14 cellular contexts compared by ENCODE assay signal in genomic region chr17:43016216-43016615, GRCh38. TPM values are rescaled to one million over a fixed set of nuclear protein-coding genes. Genes with fewer than 3 reads are reported as not detected.
DNase-seq lines count a peak whose midpoint lies in the region; ATAC-seq and TF ChIP-seq lines count a peak whose summit lies in the region.
"Had no signal": no experiment of that assay in that cellular context is flagged by ENCODE, and none has a peak within 500 bp of the region (broad histone marks: within the 10 kb centered on the region; RNA-seq: fewer than 3 reads in every experiment).

No MANE protein-coding gene starts in this region.

- TF ChIP-seq POLR2A in GM19193 (IDR thresholded peaks at IDR 0.05; ENCODE audit: extremely low read depth, insufficient read depth, insufficient read length), result peak; percentile 34

- H3K36me3 ChIP-seq in lung (ENCODE audit: control insufficient read depth in 2 of 2, insufficient read depth in 2 of 2, low read length in 2 of 2) (peaks cover 0 to 42% of the 10 kb centered on the region in 2 donors), stomach smooth muscle (ENCODE audit: control insufficient read depth in 2 of 2, insufficient read depth in 2 of 2, low read length in 2 of 2) (peaks cover 32 to 37% of the 10 kb centered on the region in 2 donors)

- H3K4me1 Mint-ChIP-seq in T-helper 17 cell, result peaks cover 30% of the 10 kb centered on the region

- H3K4me1 ChIP-seq in lung (ENCODE audit: control insufficient read depth in 2 of 2, insufficient read depth in 2 of 2, low read length in 2 of 2) (peaks cover 0 to 37% of the 10 kb centered on the region in 2 donors), stomach smooth muscle (ENCODE audit: control insufficient read depth, insufficient read depth, low read length) (peaks cover 50% of the 10 kb centered on the region)

- H3K9ac ChIP-seq in stomach smooth muscle (ENCODE audit: low read length in 2 of 2), result no peak overlapping the region

- H3K27ac Mint-ChIP-seq in T-helper 17 cell, result peak overlapping the region; percentile 29
- H3K27ac Mint-ChIP-seq: activated CD8-positive, alpha-beta memory T cell treated with anti-CD3 and anti-CD28 coated beads, Interleukin-2, amount 10 ng/mL, durations not matched to agents 7 days and 5 days; B cell had no signal

- ATAC-seq in T-helper 17 cell, result no peak
- ATAC-seq in lung (ENCODE audit: insufficient read depth, low FRiP score), result no peak
- no peak for ATAC-seq in HG02840 (IDR thresholded peaks at IDR 0.05; ENCODE audit: low FRiP score, unreplicated experiment)
- ATAC-seq: activated CD8-positive, alpha-beta memory T cell treated with anti-CD3 and anti-CD28 coated beads, Interleukin-2, amount 10 ng/mL, durations not matched to agents 7 days and 5 days; T-cell had no signal

- WGBS in lung, 2 donors, result 87 to 91% methylated on average over 7 of the region's 7 CpGs

- peaks cover 2% of the 10 kb centered on the region for H3K36me3 Mint-ChIP-seq in T-helper 17 cell (ENCODE audit: low read depth)

- H3K27ac ChIP-seq in lung (ENCODE audit: low read depth in 1 of 2, low read length in 1 of 2) (peak overlapping the region; percentile 17 to 58), stomach smooth muscle (ENCODE audit: low read length) (peak overlapping the region; percentile 24)

- peak overlapping the region; percentile 21 for H3K4me3 Mint-ChIP-seq in T-helper 17 cell
- H3K4me3 Mint-ChIP-seq: activated CD8-positive, alpha-beta memory T cell treated with anti-CD3 and anti-CD28 coated beads, Interleukin-2, amount 10 ng/mL, durations not matched to agents 7 days and 5 days; B cell; T-cell had no signal

- H3K4me3 ChIP-seq in lung (no peak overlapping the region), stomach smooth muscle (ENCODE audit: low read length in 2 of 2) (peak overlapping the region in 1 of 2 donors; percentile 15), foreskin fibroblast (ENCODE audit: low read depth in 1 of 2, low read length in 2 of 2) (no peak overlapping the region)

- DNase-seq in T-helper 17 cell, result no peak
- DNase-seq in lung (ENCODE audit: low spot score), result no peak
- no peak for DNase-seq in hepatic stellate cell (ENCODE audit: low spot score)
- no peak for DNase-seq in foreskin fibroblast
- DNase-seq: activated CD8-positive, alpha-beta memory T cell treated with anti-CD3 and anti-CD28 coated beads, Interleukin-2, amount 10 ng/mL, durations not matched to agents 7 days and 5 days; activated naive CD4-positive, alpha-beta T cell; central memory CD4-positive, alpha-beta T cell; HCEC 1CT; NCI-H748 treated with DMSO at 0.1 percent for 48 hours; T-cell had no signal

- H3K27me3 Mint-ChIP-seq in T-helper 17 cell, result no peaks in the 10 kb centered on the region
- H3K27me3 Mint-ChIP-seq: activated CD8-positive, alpha-beta memory T cell treated with anti-CD3 and anti-CD28 coated beads, Interleukin-2, amount 10 ng/mL, durations not matched to agents 7 days and 5 days; B cell; T-cell had no signal

- TF ChIP-seq CTCF in lung (IDR thresholded peaks at IDR 0.05; ENCODE audit: control extremely low read depth, extremely low read depth) (no peak), foreskin fibroblast (IDR thresholded peaks at IDR 0.05; ENCODE audit: low read depth, low read length) (no peak)

- no peaks in the 10 kb centered on the region for H3K27me3 ChIP-seq in lung (ENCODE audit: control insufficient read depth, insufficient read depth)
- no peaks in the 10 kb centered on the region for H3K27me3 ChIP-seq in stomach smooth muscle (ENCODE audit: control insufficient read depth in 1 of 2, insufficient read depth in 2 of 2, low read length in 2 of 2)

- H3K9me3 ChIP-seq in T-helper 17 cell (ENCODE audit: control insufficient read depth, low read length, poor library complexity, severe bottlenecking) (no peaks in the 10 kb centered on the region), lung (ENCODE audit: control insufficient read depth in 2 of 2, insufficient read depth in 1 of 2, low read length in 1 of 2) (no peaks in the 10 kb centered on the region), stomach smooth muscle (ENCODE audit: control insufficient read depth in 2 of 2, low read length in 2 of 2) (no peaks in the 10 kb centered on the region)

RNA-seq across cellular contexts. Expression of gene VAT1, which starts 6.0 kb away (rescaled TPM):
- 10 to 100 TPM; 26.0 to 29.3 TPM for total RNA-seq in T-helper 17 cell
- 100 to 1,000 TPM in 1 of 2 donors, 10 to 100 TPM in 1; 62.3 to 255 TPM for total RNA-seq in lung
- 100 to 1,000 TPM in 1 of 2 donors, 10 to 100 TPM in 1; 80.2 to 162 TPM for polyA plus RNA-seq in lung

RNA-seq across cellular contexts. Expression of gene RND2, which starts 8.8 kb away (rescaled TPM):
- total RNA-seq in T-helper 17 cell (1 to 10 TPM in 1 of 2 donors, under 1 TPM in 1; 0.12 to 1.1 TPM), lung (1 to 10 TPM in 1 of 2 donors, under 1 TPM in 1; 0.34 to 1.3 TPM)
- under 1 TPM; 0.25 to 0.51 TPM for polyA plus RNA-seq in lung
- total RNA-seq: activated CD8-positive, alpha-beta memory T cell treated with anti-CD3 and anti-CD28 coated beads, Interleukin-2, amount 10 ng/mL, durations not matched to agents 7 days and 5 days had no signal

RNA-seq across cellular contexts. Expression of gene IFI35, which starts 9.6 kb away (rescaled TPM):
- total RNA-seq in T-helper 17 cell, result 10 to 100 TPM; 23.1 to 23.8 TPM
- 10 to 100 TPM; 18.8 to 40.6 TPM for total RNA-seq in lung
- 10 to 100 TPM; 36.7 to 60.3 TPM for polyA plus RNA-seq in lung

RNA-seq across cellular contexts. Expression of gene RPL27, which starts 18.0 kb away (rescaled TPM):
- total RNA-seq in T-helper 17 cell, result 1,000 to 10,000 TPM; 1,342 to 1,395 TPM
- 100 to 1,000 TPM; 665 to 826 TPM for total RNA-seq in lung
- polyA plus RNA-seq in lung, result 1,000 to 10,000 TPM; 2,343 to 3,245 TPM

RNA-seq across cellular contexts. Expression of gene RUNDC1, which starts 35.9 kb away (rescaled TPM):
- total RNA-seq in T-helper 17 cell (10 to 100 TPM; 15.6 to 16.6 TPM), lung (10 to 100 TPM; 12.7 to 16.7 TPM)
- 1 to 10 TPM; 8.1 to 8.7 TPM for polyA plus RNA-seq in lung
